In the genomic region with DNA sequence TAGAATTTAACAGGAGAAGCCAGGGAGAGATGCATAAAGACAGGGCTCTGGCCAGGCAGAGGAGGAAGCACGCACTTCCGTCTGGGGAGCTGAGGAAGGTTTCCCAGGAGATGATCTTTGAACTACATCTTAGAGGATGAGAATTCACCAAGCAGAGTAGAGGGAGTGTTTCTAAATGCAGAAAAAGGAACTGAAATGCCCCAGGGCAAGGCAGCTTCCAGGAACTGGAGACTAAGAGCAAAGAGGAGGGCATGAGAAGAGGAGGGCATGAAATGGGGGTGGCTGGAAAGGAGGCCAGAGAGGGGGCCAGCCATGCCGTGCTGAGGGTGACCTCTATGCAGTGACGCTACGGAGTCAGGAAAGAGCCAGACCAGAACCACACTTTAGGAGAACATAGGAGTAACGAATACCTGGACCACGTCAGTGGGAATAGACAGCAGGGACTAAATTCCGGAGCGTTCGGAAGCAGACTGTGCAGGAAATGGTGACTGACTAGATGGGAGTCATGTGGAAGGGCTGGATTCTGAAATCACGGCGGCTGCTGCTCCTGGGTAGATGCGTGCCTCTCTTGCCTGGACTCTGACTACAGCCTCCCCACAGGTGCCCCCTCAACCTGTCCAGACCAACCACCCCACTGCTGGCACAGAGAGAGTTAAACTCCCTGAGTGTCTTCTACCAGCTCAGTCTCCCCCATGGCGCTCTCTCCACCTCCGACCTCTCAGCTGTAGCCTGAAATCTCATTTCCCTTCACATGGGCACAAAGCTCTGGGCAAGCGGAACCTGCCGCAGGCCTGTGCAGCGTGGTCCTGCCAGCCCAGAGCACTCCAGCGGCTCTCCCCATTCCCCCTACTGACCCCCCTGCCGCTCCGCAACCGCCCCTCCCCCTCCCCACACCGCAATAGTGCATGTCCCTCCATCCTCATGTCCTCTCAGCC, we compare ENCODE assay signal across 10 cellular contexts.
A peak's percentile ranks its signal among the peaks of the same experiment; 100 is the strongest.
DNase-seq lines count a peak whose midpoint lies in the region; ATAC-seq and TF ChIP-seq lines count a peak whose summit lies in the region.
"Had no signal": no experiment of that assay in that cellular context is flagged by ENCODE, and none has a peak within 500 bp of the region (broad histone marks: within the 10 kb centered on the region; RNA-seq: fewer than 3 reads in every experiment).

No MANE protein-coding gene starts in this region.

- no peaks in the 10 kb centered on the region for H3K36me3 Mint-ChIP-seq in dendritic cell treated with granulocyte-macrophage colony-stimulating factor and Interleukin-4, amounts not matched to agents 40 ng/mL and 50 ng/mL, for 4 days (ENCODE audit: low read depth)

- H3K36me3 ChIP-seq in right atrium auricular region = no peaks in the 10 kb centered on the region
- H3K36me3 ChIP-seq in uterus = no peaks in the 10 kb centered on the region

- DNase-seq in Right ventricle myocardium inferior (ENCODE audit: missing footprints) = no peak
- DNase-seq in right atrium auricular region (ENCODE audit: low spot score) = no peak
- peak; percentile 54 for DNase-seq in mucosa of gallbladder (ENCODE audit: low spot score)
- DNase-seq in uterus = no peak
- DNase-seq in NCI-H446 (lab: John Stamatoyannopoulos, UW) = no peak
- DNase-seq: NCI-H510A had no signal

- H3K4me3 ChIP-seq in right atrium auricular region = no peak overlapping the region
- H3K4me3 ChIP-seq in uterus = no peak overlapping the region

- H3K27ac ChIP-seq in right atrium auricular region (peak overlapping the region in 1 of 2 donors; percentile 36), uterus (peak overlapping the region; percentile 47 to 58)
- H3K27ac ChIP-seq: parathyroid adenoma had no signal

- H3K9me3 ChIP-seq in right atrium auricular region (no peaks in the 10 kb centered on the region), uterus (no peaks in the 10 kb centered on the region)

- peak; percentile 15 for ATAC-seq in Right ventricle myocardium inferior
- ATAC-seq in esophagus mucosa = no peak
- ATAC-seq in HG02852 (IDR thresholded peaks at IDR 0.05; ENCODE audit: unreplicated experiment) = no peak

- H3K27me3 ChIP-seq in right atrium auricular region (no peaks in the 10 kb centered on the region), uterus (no peaks in the 10 kb centered on the region)

- intact Hi-C loops in Right ventricle myocardium inferior (cut with DNase I) (no loop called here), uterus (cut with DNase I; ENCODE audit: low total_unique reads) (no loop called here)
- intact Hi-C loops in dendritic cell treated with granulocyte-macrophage colony-stimulating factor and Interleukin-4, amounts not matched to agents 40 ng/mL and 50 ng/mL, for 4 days (cut with micrococcal nuclease) = loop anchor here (1.0 kb wide), 1 partner anchor 17 kb away; no protein-coding TSS in a partner anchor

- H3K4me3 Mint-ChIP-seq in dendritic cell treated with granulocyte-macrophage colony-stimulating factor and Interleukin-4, amounts not matched to agents 40 ng/mL and 50 ng/mL, for 4 days = peak overlapping the region; percentile 70

- no peaks in the 10 kb centered on the region for H3K9me3 Mint-ChIP-seq in dendritic cell treated with granulocyte-macrophage colony-stimulating factor and Interleukin-4, amounts not matched to agents 40 ng/mL and 50 ng/mL, for 4 days

- peaks cover 75% of the 10 kb centered on the region for H3K4me1 Mint-ChIP-seq in dendritic cell treated with granulocyte-macrophage colony-stimulating factor and Interleukin-4, amounts not matched to agents 40 ng/mL and 50 ng/mL, for 4 days (ENCODE audit: low read depth)

- TF ChIP-seq CTCF in right atrium auricular region (IDR thresholded peaks at IDR 0.05) = no peak
- TF ChIP-seq CTCF in uterus (IDR thresholded peaks at IDR 0.05) = no peak

- H3K27me3 Mint-ChIP-seq in dendritic cell treated with granulocyte-macrophage colony-stimulating factor and Interleukin-4, amounts not matched to agents 40 ng/mL and 50 ng/mL, for 4 days = no peaks in the 10 kb centered on the region

- H3K4me1 ChIP-seq in right atrium auricular region (peaks cover 0 to 38% of the 10 kb centered on the region in 2 donors), uterus (peaks cover 0 to 6% of the 10 kb centered on the region in 2 donors)
- H3K4me1 ChIP-seq: parathyroid adenoma had no signal

- peak overlapping the region; percentile 82 for H3K27ac Mint-ChIP-seq in dendritic cell treated with granulocyte-macrophage colony-stimulating factor and Interleukin-4, amounts not matched to agents 40 ng/mL and 50 ng/mL, for 4 days

- no peak for TF ChIP-seq POLR2A in uterus (IDR thresholded peaks at IDR 0.05)
